Comparison of ENCODE assay signal across 22 cellular contexts in the genomic region with DNA sequence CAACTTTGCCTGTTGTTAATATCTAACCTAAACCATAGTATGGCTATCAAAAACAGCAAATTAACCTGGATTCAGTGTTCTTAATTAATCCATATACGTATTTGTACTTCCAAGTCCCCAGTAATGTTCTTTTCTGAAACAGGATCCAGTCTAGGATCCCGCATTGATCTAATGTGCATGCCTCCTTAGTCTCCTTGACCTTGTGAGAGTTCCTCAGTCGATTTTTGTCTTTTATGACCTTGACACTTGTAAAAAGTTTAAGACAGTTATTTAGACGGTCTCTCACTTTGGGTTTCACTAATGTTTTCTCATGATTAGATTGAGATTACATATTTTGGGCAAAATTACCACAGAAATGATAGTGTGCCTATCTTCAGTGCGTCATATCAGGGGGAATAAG.
A peak's percentile ranks its signal among the peaks of the same experiment; 100 is the strongest.
DNase-seq lines count a peak whose midpoint lies in the region; ATAC-seq and TF ChIP-seq lines count a peak whose summit lies in the region.
"Had no signal": no experiment of that assay in that cellular context is flagged by ENCODE, and none has a peak within 500 bp of the region (broad histone marks: within the 10 kb centered on the region; RNA-seq: fewer than 3 reads in every experiment).

No MANE protein-coding gene starts in this region.

- no peak overlapping the region for H3K4me3 ChIP-seq in CD8-positive, alpha-beta T cell (ENCODE audit: low read depth, low read length)
- H3K4me3 ChIP-seq: lung, Peyer's patch, SJSA1, thoracic aorta had no signal

- no peak for DNase-seq in activated T-cell treated with anti-CD3 and anti-CD28 coated beads, Interleukin-2, amount 50 U/mL, for 24 hours
- DNase-seq in activated T-cell treated with anti-CD3 and anti-CD28 coated beads, Interleukin-2, amount 50 U/mL, for 48 hours: no peak
- DNase-seq in CD8-positive, alpha-beta T cell: no peak
- no peak for DNase-seq in activated T-helper 2 cell treated with anti-CD3 and anti-CD28 coated beads, Interferon-gamma antibody, Interleukin-2, Interleukin-4, amounts not matched to agents 10 μg/mL and 5 μg/mL and 100 μg/mL, durations not matched to agents 14 hours and 24 hours and 36 hours (ENCODE audit: low spot score)
- DNase-seq in naive B cell (no peak), KBM-7 (no peak)
- DNase-seq in stimulated activated CD4-positive, alpha-beta T cell treated with anti-CD3 and anti-CD28 coated beads, Interleukin-15, amount 100 ng/mL, for 24 hours: no peak
- DNase-seq in stimulated activated CD4-positive, alpha-beta T cell treated with anti-CD3 and anti-CD28 coated beads, Interleukin-1b, Interleukin-23, amount 100 ng/mL, for 48 hours: no peak
- DNase-seq: activated CD4-positive, CD25-positive, alpha-beta regulatory T cell treated with anti-CD3 and anti-CD28 coated beads, Interleukin-2, amount 50 U/mL, for 72 hours; amniotic stem cell; dermis blood vessel endothelial cell; foreskin fibroblast; NCI-H1105; NCI-H2081; NCI-H446 treated with DMSO at 0.1 percent for 48 hours; Peyer's patch; stimulated activated CD8-positive, alpha-beta memory T cell treated with anti-CD3 and anti-CD28 coated beads, Interleukin-4, amount 100 ng/mL, for 48 hours; T-helper 9 cell had no signal

- CTCF ChIA-PET in CD8-positive, alpha-beta T cell (lab: Charles Lee): no interaction called here

- H3K4me3 Mint-ChIP-seq in activated T-cell treated with anti-CD3 and anti-CD28 coated beads, Interleukin-2, amount 50 U/mL, for 24 hours: no peak overlapping the region
- peak overlapping the region; percentile 33 for H3K4me3 Mint-ChIP-seq in CD8-positive, alpha-beta T cell
- H3K4me3 Mint-ChIP-seq in activated T-helper 2 cell treated with anti-CD3 and anti-CD28 coated beads, Interferon-gamma antibody, Interleukin-2, Interleukin-4, amounts not matched to agents 10 μg/mL and 5 μg/mL and 100 μg/mL, durations not matched to agents 14 hours and 24 hours and 36 hours (ENCODE audit: low read depth): no peak overlapping the region
- H3K4me3 Mint-ChIP-seq in naive B cell: no peak overlapping the region

- no peak overlapping the region for H3K27ac ChIP-seq in CD8-positive, alpha-beta T cell (ENCODE audit: low read depth, low read length)
- H3K27ac ChIP-seq: C4-2B, SJSA1, thoracic aorta had no signal

- in situ Hi-C loops in KBM-7 (cut with MboI; ENCODE audit: low pct_unique_long_range_greater_than_20kb, low sequenced_read_pairs): no loop called here

- H3K4me1 Mint-ChIP-seq in activated T-cell treated with anti-CD3 and anti-CD28 coated beads, Interleukin-2, amount 50 U/mL, for 24 hours (ENCODE audit: low read depth): peaks cover 94% of the 10 kb centered on the region
- peaks cover 94% of the 10 kb centered on the region for H3K4me1 Mint-ChIP-seq in CD8-positive, alpha-beta T cell (ENCODE audit: low read depth)
- peaks cover 71% of the 10 kb centered on the region for H3K4me1 Mint-ChIP-seq in activated T-helper 2 cell treated with anti-CD3 and anti-CD28 coated beads, Interferon-gamma antibody, Interleukin-2, Interleukin-4, amounts not matched to agents 10 μg/mL and 5 μg/mL and 100 μg/mL, durations not matched to agents 14 hours and 24 hours and 36 hours (ENCODE audit: low read depth)
- peaks cover 74 to 91% (median 75%) of the 10 kb centered on the region in 3 donors for H3K4me1 Mint-ChIP-seq in naive B cell

- H3K4me1 ChIP-seq in CD8-positive, alpha-beta T cell (ENCODE audit: insufficient read depth, low read length): peaks cover 86% of the 10 kb centered on the region

- intact Hi-C loops in CD8-positive, alpha-beta T cell (cut with DNase I, micrococcal nuclease): loop anchor here in 1 of 2 experiments (5.0 kb wide), 1 partner anchor 33 kb away; no protein-coding TSS in a partner anchor
- intact Hi-C loops in activated T-helper 2 cell treated with anti-CD3 and anti-CD28 coated beads, Interferon-gamma antibody, Interleukin-2, Interleukin-4, amounts not matched to agents 10 μg/mL and 5 μg/mL and 100 μg/mL, durations not matched to agents 14 hours and 24 hours and 36 hours (cut with micrococcal nuclease): no loop called here

- H3K36me3 ChIP-seq in CD8-positive, alpha-beta T cell (ENCODE audit: insufficient read depth, low read length): peaks cover 74% of the 10 kb centered on the region

- H3K27ac Mint-ChIP-seq in activated T-cell treated with anti-CD3 and anti-CD28 coated beads, Interleukin-2, amount 50 U/mL, for 24 hours: peak overlapping the region; percentile 86
- peak overlapping the region; percentile 83 for H3K27ac Mint-ChIP-seq in CD8-positive, alpha-beta T cell
- H3K27ac Mint-ChIP-seq in activated T-helper 2 cell treated with anti-CD3 and anti-CD28 coated beads, Interferon-gamma antibody, Interleukin-2, Interleukin-4, amounts not matched to agents 10 μg/mL and 5 μg/mL and 100 μg/mL, durations not matched to agents 14 hours and 24 hours and 36 hours: peak overlapping the region; percentile 47
- peak overlapping the region; percentile 87 to 96 (median 90) for H3K27ac Mint-ChIP-seq in naive B cell

- H3K9me3 ChIP-seq in CD8-positive, alpha-beta T cell (ENCODE audit: low read length): no peaks in the 10 kb centered on the region
- H3K9me3 ChIP-seq: Peyer's patch, SJSA1, thoracic aorta had no signal

- H3K9me3 Mint-ChIP-seq in activated T-cell treated with anti-CD3 and anti-CD28 coated beads, Interleukin-2, amount 50 U/mL, for 24 hours: no peaks in the 10 kb centered on the region
- H3K9me3 Mint-ChIP-seq in CD8-positive, alpha-beta T cell: no peaks in the 10 kb centered on the region
- no peaks in the 10 kb centered on the region for H3K9me3 Mint-ChIP-seq in activated T-helper 2 cell treated with anti-CD3 and anti-CD28 coated beads, Interferon-gamma antibody, Interleukin-2, Interleukin-4, amounts not matched to agents 10 μg/mL and 5 μg/mL and 100 μg/mL, durations not matched to agents 14 hours and 24 hours and 36 hours
- H3K9me3 Mint-ChIP-seq in naive B cell: no peaks in the 10 kb centered on the region

- H3K27me3 ChIP-seq in CD8-positive, alpha-beta T cell (ENCODE audit: insufficient read depth, low read length): no peaks in the 10 kb centered on the region
- H3K27me3 ChIP-seq: Peyer's patch, SJSA1 had no signal

- no peak for ATAC-seq in CD8-positive, alpha-beta T cell
- no peak for ATAC-seq in naive B cell (ENCODE audit: low read depth in 2 of 2)

- no peaks in the 10 kb centered on the region for H3K27me3 Mint-ChIP-seq in activated T-cell treated with anti-CD3 and anti-CD28 coated beads, Interleukin-2, amount 50 U/mL, for 24 hours
- no peaks in the 10 kb centered on the region for H3K27me3 Mint-ChIP-seq in CD8-positive, alpha-beta T cell (ENCODE audit: low read depth)
- H3K27me3 Mint-ChIP-seq in activated T-helper 2 cell treated with anti-CD3 and anti-CD28 coated beads, Interferon-gamma antibody, Interleukin-2, Interleukin-4, amounts not matched to agents 10 μg/mL and 5 μg/mL and 100 μg/mL, durations not matched to agents 14 hours and 24 hours and 36 hours (ENCODE audit: low read depth): no peaks in the 10 kb centered on the region
- H3K27me3 Mint-ChIP-seq in naive B cell: no peaks in the 10 kb centered on the region

- POLR2A ChIA-PET in CD8-positive, alpha-beta T cell (lab: Charles Lee): interaction anchor here (0.6 kb wide), 1 partner anchor 118 kb away, joined by 4 read pairs; no protein-coding TSS in a partner anchor

- TF ChIP-seq CTCF in CD8-positive, alpha-beta T cell (IDR thresholded peaks at IDR 0.05): no peak

- peaks cover 98% of the 10 kb centered on the region for H3K36me3 Mint-ChIP-seq in activated T-cell treated with anti-CD3 and anti-CD28 coated beads, Interleukin-2, amount 50 U/mL, for 24 hours (ENCODE audit: low read depth)
- peaks cover 97% of the 10 kb centered on the region for H3K36me3 Mint-ChIP-seq in CD8-positive, alpha-beta T cell
- peaks cover 89% of the 10 kb centered on the region for H3K36me3 Mint-ChIP-seq in activated T-helper 2 cell treated with anti-CD3 and anti-CD28 coated beads, Interferon-gamma antibody, Interleukin-2, Interleukin-4, amounts not matched to agents 10 μg/mL and 5 μg/mL and 100 μg/mL, durations not matched to agents 14 hours and 24 hours and 36 hours (ENCODE audit: low read depth)
- H3K36me3 Mint-ChIP-seq in naive B cell: peaks cover 82 to 83% of the 10 kb centered on the region in 2 donors
